ENCODE assay signal across 13 cellular contexts in genomic region chr2:69499242-69499641, GRCh38.
A peak's percentile ranks its signal among the peaks of the same experiment; 100 is the strongest.
DNase-seq lines count a peak whose midpoint lies in the region; ATAC-seq and TF ChIP-seq lines count a peak whose summit lies in the region.
"Had no signal": no experiment of that assay in that cellular context is flagged by ENCODE, and none has a peak within 500 bp of the region (broad histone marks: within the 10 kb centered on the region; RNA-seq: fewer than 3 reads in every experiment).

No MANE protein-coding gene starts in this region.

- H3K36me3 Mint-ChIP-seq in activated CD4-positive, alpha-beta memory T cell treated with anti-CD3 and anti-CD28 coated beads for 36 hours: peaks cover 13% of the 10 kb centered on the region
- peaks cover 5% of the 10 kb centered on the region for H3K36me3 Mint-ChIP-seq in natural killer cell

- ATAC-seq in GM18498 (IDR thresholded peaks at IDR 0.05; ENCODE audit: unreplicated experiment) (peak; percentile 47), HG02678 (IDR thresholded peaks at IDR 0.05; ENCODE audit: unreplicated experiment) (peak; percentile 72), natural killer cell (no peak), GM19452 (IDR thresholded peaks at IDR 0.05; ENCODE audit: unreplicated experiment) (no peak)
- ATAC-seq: GM23338 had no signal

- H3K9me3 Mint-ChIP-seq in activated CD4-positive, alpha-beta memory T cell treated with anti-CD3 and anti-CD28 coated beads for 36 hours: no peaks in the 10 kb centered on the region
- H3K9me3 Mint-ChIP-seq in natural killer cell: no peaks in the 10 kb centered on the region
- H3K9me3 Mint-ChIP-seq: GM23338 had no signal

- H3K27me3 Mint-ChIP-seq in activated CD4-positive, alpha-beta memory T cell treated with anti-CD3 and anti-CD28 coated beads for 36 hours: no peaks in the 10 kb centered on the region
- H3K27me3 Mint-ChIP-seq in natural killer cell (ENCODE audit: low read depth in 2 of 2): no peaks in the 10 kb centered on the region

- H3K27ac Mint-ChIP-seq in activated CD4-positive, alpha-beta memory T cell treated with anti-CD3 and anti-CD28 coated beads for 36 hours: peak overlapping the region; percentile 32
- H3K27ac Mint-ChIP-seq in natural killer cell: peak overlapping the region; percentile 19 to 77
- H3K27ac Mint-ChIP-seq: GM23338 had no signal

- H3K27ac ChIP-seq in caudate nucleus (ENCODE audit: low read depth, low read length): no peak overlapping the region
- H3K27ac ChIP-seq: brain microvascular endothelial cell, epithelial cell of prostate had no signal

- H3K4me3 Mint-ChIP-seq in activated CD4-positive, alpha-beta memory T cell treated with anti-CD3 and anti-CD28 coated beads for 36 hours: no peak overlapping the region
- H3K4me3 Mint-ChIP-seq in natural killer cell: no peak overlapping the region
- H3K4me3 Mint-ChIP-seq: GM23338 had no signal

- H3K4me1 Mint-ChIP-seq in activated CD4-positive, alpha-beta memory T cell treated with anti-CD3 and anti-CD28 coated beads for 36 hours (ENCODE audit: low read depth): peaks cover 29% of the 10 kb centered on the region
- peaks cover 5 to 17% of the 10 kb centered on the region in 2 donors for H3K4me1 Mint-ChIP-seq in natural killer cell

- no peak for DNase-seq in activated CD4-positive, alpha-beta memory T cell treated with anti-CD3 and anti-CD28 coated beads for 36 hours
- no peak for DNase-seq in natural killer cell
- no peak for DNase-seq in dermis blood vessel endothelial cell
- DNase-seq in caudate nucleus (lab: John Stamatoyannopoulos, UW): no peak
- no peak for DNase-seq in mucosa of gallbladder (ENCODE audit: low spot score)
- DNase-seq: brain microvascular endothelial cell, DMS79 treated with DMSO at 0.1 percent for 48 hours, NCI-H524 had no signal

- POLR2A ChIA-PET in activated CD4-positive, alpha-beta memory T cell treated with anti-CD3 and anti-CD28 coated beads for 36 hours (lab: Charles Lee): no interaction called here

- CTCF ChIA-PET in activated CD4-positive, alpha-beta memory T cell treated with anti-CD3 and anti-CD28 coated beads for 36 hours (lab: Charles Lee): no interaction called here

- no peak for TF ChIP-seq CTCF in natural killer cell (IDR thresholded peaks at IDR 0.05)

- intact Hi-C loops in activated CD4-positive, alpha-beta memory T cell treated with anti-CD3 and anti-CD28 coated beads for 36 hours (cut with micrococcal nuclease): no loop called here
- intact Hi-C loops in natural killer cell (cut with micrococcal nuclease): no loop called here

Comparison
In these comparisons a context has a peak if more than half of its experiments do, and no peak if none do; other contexts are left out.
1. ATAC-seq: peak in GM18498 (single experiment) and HG02678 (single experiment); none in natural killer cell (0 of 3) and GM19452 (single experiment).